Comparison of ENCODE assay signal across 29 cellular contexts in the genomic region with DNA sequence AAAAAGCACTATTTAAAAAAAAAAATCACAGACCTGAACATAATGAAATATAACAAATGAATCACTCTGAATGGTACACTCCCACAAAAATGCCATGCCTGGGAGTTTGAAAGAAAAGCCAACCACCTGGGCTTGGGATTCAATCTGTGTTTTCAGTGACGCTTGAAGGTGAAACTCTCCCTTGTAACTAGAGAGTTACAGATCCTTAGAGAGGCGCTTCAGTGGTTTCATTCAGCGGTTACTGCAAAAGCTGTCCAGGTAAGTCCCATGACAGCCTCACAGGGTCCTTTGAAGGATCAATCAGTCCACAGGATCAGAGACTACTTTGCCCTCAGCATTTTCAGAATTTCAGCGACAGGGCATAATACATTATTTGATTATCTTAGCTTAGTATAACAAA.
"Had no signal": no experiment of that assay in that cellular context is flagged by ENCODE, and none has a peak within 500 bp of the region (broad histone marks: within the 10 kb centered on the region; RNA-seq: fewer than 3 reads in every experiment).

No MANE protein-coding gene starts in this region.

- H3K36me3 ChIP-seq: brain microvascular endothelial cell, esophagus muscularis mucosa, gastrocnemius medialis had no signal

- H3K27me3 Mint-ChIP-seq: activated CD4-positive, alpha-beta memory T cell treated with anti-CD3 and anti-CD28 coated beads, Interleukin-2, amount 10 ng/mL, durations not matched to agents 7 days and 5 days; activated CD4-positive, alpha-beta T cell treated with anti-CD3 and anti-CD28 coated beads, Interleukin-2, amount 10 ng/mL, durations not matched to agents 24 days and 14 days; central memory CD8-positive, alpha-beta T cell; dendritic cell treated with granulocyte-macrophage colony-stimulating factor and Interleukin-4, amounts not matched to agents 40 ng/mL and 50 ng/mL, for 4 days had no signal

- ATAC-seq: activated CD4-positive, alpha-beta T cell treated with anti-CD3 and anti-CD28 coated beads for 36 hours; activated T-helper 17 cell treated with anti-CD3 and anti-CD28 coated beads, Interleukin-2, amount 50 U/mL, for 72 hours; foreskin keratinocyte; gastrocnemius medialis had no signal

- DNase-seq: activated CD4-positive, alpha-beta memory T cell treated with anti-CD3 and anti-CD28 coated beads, Interleukin-2, amount 10 ng/mL, durations not matched to agents 7 days and 5 days; activated CD4-positive, alpha-beta T cell treated with anti-CD3 and anti-CD28 coated beads for 36 hours; activated CD4-positive, alpha-beta T cell treated with anti-CD3 and anti-CD28 coated beads, Interleukin-2, amount 10 ng/mL, durations not matched to agents 24 days and 14 days; activated CD4-positive, CD25-positive, alpha-beta regulatory T cell; activated CD4-positive, CD25-positive, alpha-beta regulatory T cell treated with anti-CD3 and anti-CD28 coated beads, Interleukin-2, amount 50 U/mL, for 72 hours; activated CD8-positive, alpha-beta memory T cell treated with anti-CD3 and anti-CD28 coated beads, Interleukin-2, amount 50 U/mL, for 48 hours; activated effector memory CD4-positive, alpha-beta T cell treated with Interleukin-2 at 50 U/mL for 16 hours; activated gamma-delta T cell treated with Interleukin-2 at 50 U/mL for 16 hours; activated naive CD4-positive, alpha-beta T cell treated with anti-CD3 and anti-CD28 coated beads, Interleukin-2, amount 50 U/mL, for 16 hours; activated naive CD4-positive, alpha-beta T cell treated with Interleukin-2 at 50 U/mL for 16 hours; activated T-cell treated with anti-CD3 and anti-CD28 coated beads for 4 hours; activated T-cell treated with anti-CD3 and anti-CD28 coated beads, Interleukin-2, amount 50 U/mL, for 24 hours; amniotic stem cell; anterior cingulate cortex; brain microvascular endothelial cell; dorsolateral prefrontal cortex; effector memory CD4-positive, alpha-beta T cell; endodermal cell; erythroblast; foreskin keratinocyte; gastrocnemius medialis; glutamatergic neuron; T-helper 2 cell had no signal

- H3K27ac Mint-ChIP-seq: activated CD4-positive, alpha-beta memory T cell treated with anti-CD3 and anti-CD28 coated beads, Interleukin-2, amount 10 ng/mL, durations not matched to agents 7 days and 5 days; activated CD4-positive, alpha-beta T cell treated with anti-CD3 and anti-CD28 coated beads for 36 hours; activated CD4-positive, alpha-beta T cell treated with anti-CD3 and anti-CD28 coated beads, Interleukin-2, amount 10 ng/mL, durations not matched to agents 24 days and 14 days; activated naive CD8-positive, alpha-beta T cell; activated T-cell treated with anti-CD3 and anti-CD28 coated beads, Interleukin-2, amount 50 U/mL, for 24 hours; activated T-helper 17 cell treated with anti-CD3 and anti-CD28 coated beads, Interleukin-2, amount 50 U/mL, for 72 hours; dendritic cell treated with granulocyte-macrophage colony-stimulating factor and Interleukin-4, amounts not matched to agents 40 ng/mL and 50 ng/mL, for 4 days; endodermal cell had no signal

- H3K4me1 Mint-ChIP-seq: activated CD4-positive, alpha-beta memory T cell treated with anti-CD3 and anti-CD28 coated beads, Interleukin-2, amount 10 ng/mL, durations not matched to agents 7 days and 5 days; activated CD4-positive, alpha-beta T cell treated with anti-CD3 and anti-CD28 coated beads for 36 hours; activated CD4-positive, alpha-beta T cell treated with anti-CD3 and anti-CD28 coated beads, Interleukin-2, amount 10 ng/mL, durations not matched to agents 24 days and 14 days; activated T-helper 17 cell treated with anti-CD3 and anti-CD28 coated beads, Interleukin-2, amount 50 U/mL, for 72 hours; central memory CD8-positive, alpha-beta T cell had no signal

- H3K4me1 ChIP-seq: esophagus muscularis mucosa, foreskin keratinocyte had no signal

- H3K27me3 ChIP-seq: brain microvascular endothelial cell, esophagus muscularis mucosa, foreskin keratinocyte, gastrocnemius medialis had no signal

- H3K9me3 ChIP-seq: esophagus muscularis mucosa, gastrocnemius medialis had no signal

- H3K4me3 Mint-ChIP-seq: activated CD4-positive, alpha-beta memory T cell treated with anti-CD3 and anti-CD28 coated beads, Interleukin-2, amount 10 ng/mL, durations not matched to agents 7 days and 5 days; activated CD4-positive, alpha-beta T cell treated with anti-CD3 and anti-CD28 coated beads for 36 hours; activated CD4-positive, alpha-beta T cell treated with anti-CD3 and anti-CD28 coated beads, Interleukin-2, amount 10 ng/mL, durations not matched to agents 24 days and 14 days; activated naive CD8-positive, alpha-beta T cell; activated T-cell treated with anti-CD3 and anti-CD28 coated beads, Interleukin-2, amount 50 U/mL, for 24 hours; activated T-helper 17 cell treated with anti-CD3 and anti-CD28 coated beads, Interleukin-2, amount 50 U/mL, for 72 hours; central memory CD8-positive, alpha-beta T cell; dendritic cell treated with granulocyte-macrophage colony-stimulating factor and Interleukin-4, amounts not matched to agents 40 ng/mL and 50 ng/mL, for 4 days; endodermal cell had no signal

- H3K4me3 ChIP-seq: coronary artery, dorsolateral prefrontal cortex, esophagus muscularis mucosa, gastrocnemius medialis had no signal

- H3K9me3 Mint-ChIP-seq: activated CD4-positive, alpha-beta T cell treated with anti-CD3 and anti-CD28 coated beads, Interleukin-2, amount 10 ng/mL, durations not matched to agents 24 days and 14 days; central memory CD8-positive, alpha-beta T cell; endodermal cell had no signal

- H3K27ac ChIP-seq: brain microvascular endothelial cell, coronary artery, dorsolateral prefrontal cortex, esophagus muscularis mucosa, gastrocnemius medialis had no signal

- H3K36me3 Mint-ChIP-seq: activated naive CD8-positive, alpha-beta T cell had no signal
